Comparison of ENCODE assay signal across 1 cellular context in genomic region chr11:46611526-46612304, GRCh38.
TF ChIP-seq lines count a peak whose summit lies in the region.

No MANE protein-coding gene starts in this region.

TF ChIP-seq in K562, 482 proteins besides CTCF, POLR2A, EP300 and RAD21 (continued from another document and continues in another):
- TF ChIP-seq RNF219 (CRISPR knock-in tag; IDR thresholded peaks at IDR 0.05) (no peak), JUNB (CRISPR knock-in tag; conservative IDR thresholded peaks at IDR 0.05) (no peak), MCM3 (IDR thresholded peaks at IDR 0.05) (no peak), NFRKB (IDR thresholded peaks at IDR 0.05; ENCODE audit: low read depth) (no peak), XRCC4 (IDR thresholded peaks at IDR 0.05; ENCODE audit: extremely low read depth, insufficient read depth, insufficient read length) (no peak), GTF3C2 (IDR thresholded peaks at IDR 0.05; ENCODE audit: borderline replicate concordance, extremely low read depth, insufficient read length) (no peak), ZNF76 (CRISPR knock-in tag; IDR thresholded peaks at IDR 0.05; ENCODE audit: borderline replicate concordance) (no peak), ZNF668 (CRISPR knock-in tag; IDR thresholded peaks at IDR 0.05) (no peak), BRCA1 (IDR thresholded peaks at IDR 0.05) (no peak), BRCA1 (CRISPR knock-in tag; IDR thresholded peaks at IDR 0.05) (no peak), ZNF318 (IDR thresholded peaks at IDR 0.05; ENCODE audit: borderline replicate concordance in 1 of 2, low read depth in 1 of 2) (no peak), MEF2A (IDR thresholded peaks at IDR 0.05; ENCODE audit: control insufficient read depth, low read depth, low read length) (no peak), TSC22D4 (tag; IDR thresholded peaks at IDR 0.05) (no peak), GABPB1 (CRISPR knock-in tag; IDR thresholded peaks at IDR 0.05) (no peak), NR1H2 (CRISPR knock-in tag; IDR thresholded peaks at IDR 0.05) (no peak), HOMEZ (CRISPR knock-in tag; IDR thresholded peaks at IDR 0.05) (no peak), NR3C1 (CRISPR knock-in tag; IDR thresholded peaks at IDR 0.05) (no peak), CREB5 (CRISPR knock-in tag; IDR thresholded peaks at IDR 0.05) (no peak), ZNF263 (CRISPR knock-in tag; IDR thresholded peaks at IDR 0.05; ENCODE audit: borderline replicate concordance) (no peak), YY1 (IDR thresholded peaks at IDR 0.05; ENCODE audit: borderline replicate concordance in 1 of 3, control insufficient read depth in 1 of 3, extremely low read depth in 1 of 3, insufficient read depth in 3 of 3, insufficient read length in 1 of 3, insufficient replicate concordance in 2 of 3, low read depth in 1 of 3, low read length in 2 of 3) (no peak), HDAC8 (tag; IDR thresholded peaks at IDR 0.05) (no peak), NR2C2 (CRISPR knock-in tag; IDR thresholded peaks at IDR 0.05) (no peak), NR2C2 (tag; IDR thresholded peaks at IDR 0.05) (no peak; the same call in 1 of the 2 replicates), ELK3 (CRISPR knock-in tag; IDR thresholded peaks at IDR 0.05) (no peak), ZFPM2 (CRISPR knock-in tag; IDR thresholded peaks at IDR 0.05) (no peak), RERE (CRISPR knock-in tag; IDR thresholded peaks at IDR 0.05; ENCODE audit: borderline replicate concordance) (no peak), CHD2 (IDR thresholded peaks at IDR 0.05; ENCODE audit: low read depth, low read length) (no peak)
